33 cellular contexts compared by ENCODE assay signal in genomic region chr2:101159526-101159925, GRCh38.
"Had no signal": no experiment of that assay in that cellular context is flagged by ENCODE, and none has a peak within 500 bp of the region (broad histone marks: within the 10 kb centered on the region; RNA-seq: fewer than 3 reads in every experiment).

No MANE protein-coding gene starts in this region.

- H3K4me2 ChIP-seq: PC-9 had no signal

- H3K27ac ChIP-seq: brain microvascular endothelial cell, PC-9, VCaP had no signal

- DNase-seq: activated CD4-positive, alpha-beta T cell treated with anti-CD3 and anti-CD28 coated beads, Interleukin-2, amount 10 ng/mL, durations not matched to agents 24 days and 14 days; activated CD4-positive, alpha-beta T cell treated with anti-CD3 and anti-CD28 coated beads, Interleukin-2, amount 50 U/mL, for 4 hours; activated CD8-positive, alpha-beta T cell treated with anti-CD3 and anti-CD28 coated beads for 36 hours; activated effector memory CD4-positive, alpha-beta T cell treated with anti-CD3 and anti-CD28 coated beads, Interleukin-2, amount 50 U/mL, for 16 hours; activated naive CD4-positive, alpha-beta T cell; activated naive CD4-positive, alpha-beta T cell treated with anti-CD3 and anti-CD28 coated beads, Interleukin-2, amount 50 U/mL, for 16 hours; activated naive CD8-positive, alpha-beta T cell treated with anti-CD3 and anti-CD28 coated beads for 36 hours; activated T-cell treated with anti-CD3 and anti-CD28 coated beads, Interleukin-2, amount 50 U/mL, for 1 hour; activated T-cell treated with anti-CD3 and anti-CD28 coated beads, Interleukin-2, amount 50 U/mL, for 72 hours; amniotic stem cell; aorta; brain microvascular endothelial cell; Kasumi-1; KG1; MM.1S; MV-4-11; NCI-H1092; NCI-H1436 treated with DMSO at 0.1 percent for 48 hours; NCI-H1694 treated with DMSO at 0.1 percent for 48 hours; NCI-H2029; NCI-H2171; NCI-H510A; NCI-H526; NCI-H748 treated with DMSO at 0.1 percent for 48 hours; NK-92 treated with Interleukin-12 subunit alpha and Interleukin-12 subunit beta, amount 100 ng/mL, for 24 hours; PC-9; Right ventricle myocardium superior; SW 1271; T-helper 1 cell; T-helper 2 cell; T-helper 9 cell had no signal

- ATAC-seq: activated CD8-positive, alpha-beta T cell treated with anti-CD3 and anti-CD28 coated beads for 36 hours; activated T-cell treated with anti-CD3 and anti-CD28 coated beads, Interleukin-2, amount 50 U/mL, for 72 hours; activated T-helper 17 cell treated with anti-CD3 and anti-CD28 coated beads, Interleukin-2, amount 50 U/mL, for 72 hours had no signal

- H3K4me3 ChIP-seq: PC-9 had no signal

- H3K27me3 ChIP-seq: brain microvascular endothelial cell had no signal

- H2AFZ ChIP-seq: PC-9 had no signal

- H3K36me3 ChIP-seq: brain microvascular endothelial cell had no signal
